ENCODE assay signal across 10 cellular contexts in genomic region chr2:38747819-38748218, GRCh38. TPM values are rescaled to one million over a fixed set of nuclear protein-coding genes. Genes with fewer than 3 reads are reported as not detected.
A peak's percentile ranks its signal among the peaks of the same experiment; 100 is the strongest.
DNase-seq lines count a peak whose midpoint lies in the region; ATAC-seq and TF ChIP-seq lines count a peak whose summit lies in the region.
"Had no signal": no experiment of that assay in that cellular context is flagged by ENCODE, and none has a peak within 500 bp of the region (broad histone marks: within the 10 kb centered on the region; RNA-seq: fewer than 3 reads in every experiment).

No MANE protein-coding gene starts in this region.

- H3K4me1 ChIP-seq in CD4-positive, CD25-positive, alpha-beta regulatory T cell (ENCODE audit: control insufficient read depth, insufficient read depth, low read length, poor library complexity, severe bottlenecking): peaks cover 75% of the 10 kb centered on the region
- H3K4me1 ChIP-seq in adrenal gland (replicated peaks in 1 of 2) (peaks cover 19 to 54% of the 10 kb centered on the region in 2 donors), colonic mucosa (peaks cover 18% of the 10 kb centered on the region)

- H3K27me3 Mint-ChIP-seq in CD4-positive, CD25-positive, alpha-beta regulatory T cell: peaks cover 9% of the 10 kb centered on the region
- peaks cover 3% of the 10 kb centered on the region for H3K27me3 Mint-ChIP-seq in IgD-negative memory B cell
- no peaks in the 10 kb centered on the region for H3K27me3 Mint-ChIP-seq in naive B cell

- peaks cover 0 to 2% (median 0%) of the 10 kb centered on the region in 7 donors for H3K9me3 Mint-ChIP-seq in CD4-positive, CD25-positive, alpha-beta regulatory T cell
- H3K9me3 Mint-ChIP-seq in IgD-negative memory B cell (peaks cover 0 to 3% (median 0%) of the 10 kb centered on the region in 3 donors), naive B cell (peaks cover 0 to 3% (median 0%) of the 10 kb centered on the region in 7 donors)

- peak overlapping the region in 1 of 2 donors; percentile 9 for H3K9ac ChIP-seq in colonic mucosa (ENCODE audit: low read depth in 2 of 2, low read length in 2 of 2)

- H3K27ac ChIP-seq in CD4-positive, CD25-positive, alpha-beta regulatory T cell (ENCODE audit: insufficient read depth, low read length, poor library complexity, severe bottlenecking): peak overlapping the region; percentile 98
- H3K27ac ChIP-seq in adrenal gland: peak overlapping the region in 4 of 5 donors; percentile 10 to 38 (median 21)
- no peak overlapping the region for H3K27ac ChIP-seq in colonic mucosa

- no peak for TF ChIP-seq POLR2A in adrenal gland (IDR thresholded peaks at IDR 0.05)

- no peaks in the 10 kb centered on the region for H3K9me3 ChIP-seq in CD4-positive, CD25-positive, alpha-beta regulatory T cell (ENCODE audit: control insufficient read depth in 2 of 2, low read length in 2 of 2)
- H3K9me3 ChIP-seq in adrenal gland (replicated peaks in 1 of 3): no peaks in the 10 kb centered on the region
- H3K9me3 ChIP-seq in colonic mucosa: no peaks in the 10 kb centered on the region

- DNase-seq in CD4-positive, CD25-positive, alpha-beta regulatory T cell: no peak
- DNase-seq in adrenal gland (no peak), naive B cell (no peak), NCI-H774 (lab: John Stamatoyannopoulos, UW) (no peak), colonic mucosa (no peak), AG08396 (ENCODE audit: low spot score) (no peak)
- DNase-seq: NCI-H526 had no signal

- peak overlapping the region; percentile 94 for H3K4me3 ChIP-seq in CD4-positive, CD25-positive, alpha-beta regulatory T cell (ENCODE audit: low read depth, low read length)
- no peak overlapping the region for H3K4me3 ChIP-seq in adrenal gland
- no peak overlapping the region for H3K4me3 ChIP-seq in colonic mucosa

- 40 to 48% (median 44%) methylated on average over 5 of the region's 5 CpGs for WGBS in adrenal gland, 4 donors

- peak overlapping the region; percentile 59 to 99 (median 72) for H3K27ac Mint-ChIP-seq in CD4-positive, CD25-positive, alpha-beta regulatory T cell
- H3K27ac Mint-ChIP-seq in IgD-negative memory B cell: peak overlapping the region in 2 of 3 donors; percentile 93 to 99
- peak overlapping the region in 4 of 6 donors; percentile 6 to 99 (median 60) for H3K27ac Mint-ChIP-seq in naive B cell

- peaks cover 32 to 83% (median 72%) of the 10 kb centered on the region in 4 donors for H3K4me1 Mint-ChIP-seq in CD4-positive, CD25-positive, alpha-beta regulatory T cell
- H3K4me1 Mint-ChIP-seq in IgD-negative memory B cell: peaks cover 39 to 59% (median 49%) of the 10 kb centered on the region in 3 donors
- H3K4me1 Mint-ChIP-seq in naive B cell: peaks cover 34 to 64% (median 61%) of the 10 kb centered on the region in 3 donors

- peaks cover 69% of the 10 kb centered on the region for H3K36me3 ChIP-seq in CD4-positive, CD25-positive, alpha-beta regulatory T cell (ENCODE audit: control insufficient read depth, insufficient read depth, low read length)
- H3K36me3 ChIP-seq in adrenal gland (replicated peaks in 1 of 2): peaks cover 0 to 66% of the 10 kb centered on the region in 2 donors
- peaks cover 4% of the 10 kb centered on the region for H3K36me3 ChIP-seq in colonic mucosa

- peaks cover 67% of the 10 kb centered on the region for H3K36me3 Mint-ChIP-seq in CD4-positive, CD25-positive, alpha-beta regulatory T cell
- H3K36me3 Mint-ChIP-seq in IgD-negative memory B cell: peaks cover 22% of the 10 kb centered on the region
- peaks cover 37 to 38% of the 10 kb centered on the region in 2 donors for H3K36me3 Mint-ChIP-seq in naive B cell

- H3K4me3 Mint-ChIP-seq in CD4-positive, CD25-positive, alpha-beta regulatory T cell: peak overlapping the region; percentile 81 to 99 (median 99)
- H3K4me3 Mint-ChIP-seq in IgD-negative memory B cell (peak overlapping the region in 3 of 4 donors; percentile 52 to 85 (median 78)), naive B cell (peak overlapping the region in 7 of 8 donors; percentile 24 to 99 (median 42))

- ATAC-seq in CD4-positive, CD25-positive, alpha-beta regulatory T cell (ENCODE audit: low read depth in 2 of 2): no peak
- ATAC-seq in naive B cell (ENCODE audit: low read depth in 2 of 2): no peak
- no peak for ATAC-seq in GM18907 (IDR thresholded peaks at IDR 0.05; ENCODE audit: unreplicated experiment)
- ATAC-seq: sciatic nerve had no signal

- H3K27me3 ChIP-seq in CD4-positive, CD25-positive, alpha-beta regulatory T cell (ENCODE audit: control insufficient read depth, insufficient read depth, low read length): no peaks in the 10 kb centered on the region
- H3K27me3 ChIP-seq in adrenal gland: no peaks in the 10 kb centered on the region
- no peaks in the 10 kb centered on the region for H3K27me3 ChIP-seq in colonic mucosa

- intact Hi-C loops in adrenal gland (cut with DNase I) (loop anchor here in 1 of 2 donors (5.0 kb wide), 1 partner anchor 146 kb away; the partner anchor contains the start of gene HNRNPLL), colonic mucosa (cut with DNase I) (no loop called here)

- TF ChIP-seq CTCF in adrenal gland (IDR thresholded peaks at IDR 0.05) (no peak), colonic mucosa (IDR thresholded peaks at IDR 0.05) (no peak)

RNA-seq across cellular contexts. Expression of gene SRSF7, which starts 3.3 kb away (rescaled TPM):
- 584 TPM for total RNA-seq in CD4-positive, CD25-positive, alpha-beta regulatory T cell
- polyA plus RNA-seq in CD4-positive, CD25-positive, alpha-beta regulatory T cell: 100 to 1,000 TPM; 186 to 278 (median 203) TPM
- polyA plus RNA-seq in IgD-negative memory B cell (284 TPM), adrenal gland (100 to 1,000 TPM; 125 to 248 (median 146) TPM), naive B cell (ENCODE audit: low read depth in 6 of 6) (100 to 1,000 TPM; 164 to 306 (median 228) TPM)
- total RNA-seq in adrenal gland (100 to 1,000 TPM in 2 of 8 donors, 10 to 100 TPM in 6; 39.8 to 153 (median 82.6) TPM), colonic mucosa (100 to 1,000 TPM; 119 to 157 TPM)

RNA-seq across cellular contexts. Expression of gene GEMIN6, which starts 30.2 kb away (rescaled TPM):
- 5.1 TPM for total RNA-seq in CD4-positive, CD25-positive, alpha-beta regulatory T cell
- 10 to 100 TPM; 13.4 to 20.6 (median 15.3) TPM for polyA plus RNA-seq in CD4-positive, CD25-positive, alpha-beta regulatory T cell
- polyA plus RNA-seq in IgD-negative memory B cell (12.3 TPM), adrenal gland (10 to 100 TPM; 24.5 to 25.7 (median 25.1) TPM), naive B cell (ENCODE audit: low read depth in 6 of 6) (10 to 100 TPM in 4 of 6 donors, 1 to 10 TPM in 2; 5.7 to 17.9 (median 14.9) TPM)
- total RNA-seq in adrenal gland (10 to 100 TPM in 6 of 8 donors, 1 to 10 TPM in 2; 8.8 to 19.5 (median 12.4) TPM), colonic mucosa (10 to 100 TPM in 1 of 2 donors, 1 to 10 TPM in 1; 8.8 to 18.7 TPM)

Comparison
In these comparisons a context has a peak if more than half of its experiments do, and no peak if none do; other contexts are left out.
1. H3K4me3 Mint-ChIP-seq: peak in every context shown above with its lines; median percentile 99 in CD4-positive, CD25-positive, alpha-beta regulatory T cell; 78 in IgD-negative memory B cell; 42 in naive B cell.